In the genomic region with DNA sequence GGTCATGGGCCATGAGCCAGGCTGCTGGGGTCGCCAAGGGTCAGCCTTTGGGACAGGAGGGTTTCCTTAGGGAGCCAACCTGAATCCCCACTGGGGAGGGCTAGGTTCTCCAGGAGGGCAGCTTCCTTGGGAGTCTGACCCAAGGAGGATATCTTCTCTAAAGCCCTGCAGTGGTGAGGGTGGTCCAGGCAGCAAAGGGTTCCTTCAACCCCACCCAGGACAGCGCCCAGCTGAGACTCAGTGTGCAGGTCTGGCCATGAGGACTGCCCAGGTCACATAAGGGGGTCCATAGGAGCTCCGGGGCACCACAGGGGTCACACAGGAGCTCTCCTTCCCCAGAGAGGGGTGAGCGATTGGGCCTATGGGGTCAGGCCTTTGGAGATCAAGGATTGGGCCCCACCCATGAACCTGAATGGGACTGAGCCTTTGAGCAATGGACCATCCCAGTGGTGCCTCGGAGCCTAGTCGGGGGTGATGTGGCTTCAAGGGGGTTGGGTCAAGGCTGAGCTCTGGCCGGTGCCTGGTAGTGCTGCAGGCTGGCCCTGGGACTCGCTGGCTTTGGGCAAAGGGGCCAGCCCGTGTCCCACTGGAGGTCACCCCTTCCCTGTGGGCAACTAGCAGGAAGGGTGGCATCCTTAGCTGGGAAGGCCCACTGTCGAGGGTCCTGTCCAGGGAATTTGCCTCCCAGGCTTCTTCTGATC, we compare ENCODE assay signal across 18 cellular contexts.
DNase-seq lines count a peak whose midpoint lies in the region; ATAC-seq and TF ChIP-seq lines count a peak whose summit lies in the region.
"Had no signal": no experiment of that assay in that cellular context is flagged by ENCODE, and none has a peak within 500 bp of the region (broad histone marks: within the 10 kb centered on the region; RNA-seq: fewer than 3 reads in every experiment).

No MANE protein-coding gene starts in this region.

- no peaks in the 10 kb centered on the region for H3K27me3 ChIP-seq in Peyer's patch
- H3K27me3 ChIP-seq: thyroid gland had no signal

- no peak overlapping the region for H3K27ac Mint-ChIP-seq in CD14-positive monocyte
- no peak overlapping the region for H3K27ac Mint-ChIP-seq in natural killer cell treated with Interleukin-12 subunit alpha and Interleukin-12 subunit beta and Interleukin-15 and Interleukin-18, amount 100 ng/mL, for 72 hours
- H3K27ac Mint-ChIP-seq: GM23338, nephron progenitor cell had no signal

- no peaks in the 10 kb centered on the region for H3K36me3 ChIP-seq in Peyer's patch
- H3K36me3 ChIP-seq: thyroid gland had no signal

- TF ChIP-seq CTCF in CD14-positive monocyte (IDR thresholded peaks at IDR 0.05) (no peak), Peyer's patch (IDR thresholded peaks at IDR 0.05) (no peak), coronary artery (IDR thresholded peaks at IDR 0.05) (no peak)

- peaks cover 0 to 2% (median 1%) of the 10 kb centered on the region in 3 donors for H3K27me3 Mint-ChIP-seq in CD14-positive monocyte (ENCODE audit: low read depth in 3 of 3)
- H3K27me3 Mint-ChIP-seq in natural killer cell treated with Interleukin-12 subunit alpha and Interleukin-12 subunit beta and Interleukin-15 and Interleukin-18, amount 100 ng/mL, for 72 hours = no peaks in the 10 kb centered on the region

- peak in 1 of 2 donors; percentile 21 for ATAC-seq in natural killer cell treated with Interleukin-12 subunit alpha and Interleukin-12 subunit beta and Interleukin-15 and Interleukin-18, amount 100 ng/mL, for 72 hours
- ATAC-seq: GM23338 had no signal

- no peaks in the 10 kb centered on the region for H3K4me1 Mint-ChIP-seq in CD14-positive monocyte
- H3K4me1 Mint-ChIP-seq in natural killer cell treated with Interleukin-12 subunit alpha and Interleukin-12 subunit beta and Interleukin-15 and Interleukin-18, amount 100 ng/mL, for 72 hours (ENCODE audit: low read depth in 2 of 2) = no peaks in the 10 kb centered on the region
- H3K4me1 Mint-ChIP-seq: GM23338, nephron progenitor cell had no signal

- no peak for TF ChIP-seq POLR2A in Peyer's patch (IDR thresholded peaks at IDR 0.05)

- H3K4me3 ChIP-seq in Peyer's patch (no peak overlapping the region), coronary artery (no peak overlapping the region)
- H3K4me3 ChIP-seq: GM23338, thyroid gland had no signal

- no peaks in the 10 kb centered on the region for H3K4me1 ChIP-seq in Peyer's patch
- H3K4me1 ChIP-seq: thyroid gland had no signal

- intact Hi-C loops in CD14-positive monocyte (cut with micrococcal nuclease) = no loop called here

- no peaks in the 10 kb centered on the region for H3K36me3 Mint-ChIP-seq in CD14-positive monocyte
- peaks cover 5% of the 10 kb centered on the region for H3K36me3 Mint-ChIP-seq in natural killer cell treated with Interleukin-12 subunit alpha and Interleukin-12 subunit beta and Interleukin-15 and Interleukin-18, amount 100 ng/mL, for 72 hours

- H3K9me3 ChIP-seq in Peyer's patch = peaks cover 0 to 47% (median 21%) of the 10 kb centered on the region in 4 donors
- H3K9me3 ChIP-seq: thyroid gland had no signal

- DNase-seq in CD14-positive monocyte (ENCODE audit: low spot score) = peak; percentile 44
- peak in 2 of 3 donors; percentile 18 to 27 for DNase-seq in Peyer's patch
- peak; percentile 61 for DNase-seq in coronary artery (ENCODE audit: low spot score)
- DNase-seq in natural killer cell treated with Interleukin-12 subunit alpha and Interleukin-12 subunit beta and Interleukin-15 and Interleukin-18, amount 100 ng/mL, for 72 hours (ENCODE audit: low spot score) = peak; percentile 54
- no peak for DNase-seq in NCI-H2227 treated with DMSO at 0.1 percent for 48 hours (lab: John Stamatoyannopoulos, UW)
- DNase-seq in kidney glomerular epithelial cell (lab: John Stamatoyannopoulos, UW) = no peak
- no peak for DNase-seq in NCI-H1930 (lab: John Stamatoyannopoulos, UW)
- no peak for DNase-seq in stimulated activated CD4-positive, alpha-beta T cell treated with anti-CD3 and anti-CD28 coated beads, Interleukin-4, amount 100 ng/mL, for 4 hours
- DNase-seq: amniotic stem cell, foreskin melanocyte, GF-D8, Karpas-422, mammary epithelial cell, NCI-H1417 treated with DMSO at 0.1 percent for 48 hours, NCI-H2171 treated with DMSO at 0.1 percent for 48 hours, nephron progenitor cell had no signal

- H3K27ac ChIP-seq in Peyer's patch (no peak overlapping the region), coronary artery (no peak overlapping the region)
- H3K27ac ChIP-seq: thyroid gland had no signal

- peaks cover 29 to 77% (median 72%) of the 10 kb centered on the region in 7 donors for H3K9me3 Mint-ChIP-seq in CD14-positive monocyte
- H3K9me3 Mint-ChIP-seq in natural killer cell treated with Interleukin-12 subunit alpha and Interleukin-12 subunit beta and Interleukin-15 and Interleukin-18, amount 100 ng/mL, for 72 hours = peaks cover 6% of the 10 kb centered on the region

- no peak overlapping the region for H3K4me3 Mint-ChIP-seq in CD14-positive monocyte
- H3K4me3 Mint-ChIP-seq in natural killer cell treated with Interleukin-12 subunit alpha and Interleukin-12 subunit beta and Interleukin-15 and Interleukin-18, amount 100 ng/mL, for 72 hours = no peak overlapping the region
- H3K4me3 Mint-ChIP-seq: GM23338, nephron progenitor cell had no signal

Comparison
In these comparisons a context has a peak if more than half of its experiments do, and no peak if none do; other contexts are left out.
1. DNase-seq: peak in CD14-positive monocyte (single experiment), Peyer's patch (2 of 3), coronary artery (single experiment) and natural killer cell treated with Interleukin-12 subunit alpha and Interleukin-12 subunit beta and Interleukin-15 and Interleukin-18, amount 100 ng/mL, for 72 hours (single experiment); none in NCI-H2227 treated with DMSO at 0.1 percent for 48 hours (single experiment), kidney glomerular epithelial cell (single experiment), NCI-H1930 (0 of 2) and stimulated activated CD4-positive, alpha-beta T cell treated with anti-CD3 and anti-CD28 coated beads, Interleukin-4, amount 100 ng/mL, for 4 hours (0 of 2).